In the genomic region with DNA sequence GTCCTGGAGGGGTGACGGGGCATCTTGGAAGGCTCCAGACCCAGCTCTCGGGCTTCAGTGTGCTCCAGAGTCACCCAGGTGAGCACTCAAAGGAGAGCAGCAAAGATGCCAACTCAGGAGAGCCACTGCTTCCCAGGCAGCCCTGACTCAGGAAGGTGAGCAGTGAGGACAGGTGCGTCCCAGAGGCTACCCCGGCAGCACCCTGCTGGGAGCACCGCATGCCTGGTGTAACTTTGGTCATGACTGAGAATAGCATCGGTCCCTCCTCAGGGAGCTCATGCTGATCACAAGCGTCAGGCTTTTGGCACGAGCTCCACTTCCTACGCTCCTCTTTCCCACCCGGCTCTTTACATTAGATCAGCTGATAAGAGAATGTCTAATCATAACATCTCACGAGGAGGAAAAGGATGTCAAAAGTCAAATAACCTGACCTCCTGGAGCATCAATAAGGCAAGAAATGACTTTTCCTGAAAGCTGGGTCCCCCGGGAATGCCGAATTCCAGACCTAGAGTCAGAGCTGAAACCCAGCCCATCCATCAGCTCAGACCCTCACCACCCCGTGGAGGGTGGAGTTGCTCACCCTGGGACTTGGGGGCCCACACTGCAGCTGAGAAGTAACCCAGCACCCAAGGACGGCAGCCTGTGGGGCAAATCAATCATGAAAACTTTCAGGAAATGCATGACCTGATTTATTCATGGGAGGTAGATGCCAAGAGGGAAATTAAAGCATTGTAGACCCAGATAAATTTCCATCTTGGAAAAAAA, we compare ENCODE assay signal across 18 cellular contexts.
DNase-seq lines count a peak whose midpoint lies in the region; ATAC-seq and TF ChIP-seq lines count a peak whose summit lies in the region.
"Had no signal": no experiment of that assay in that cellular context is flagged by ENCODE, and none has a peak within 500 bp of the region (broad histone marks: within the 10 kb centered on the region; RNA-seq: fewer than 3 reads in every experiment).

No MANE protein-coding gene starts in this region.

- intact Hi-C loops in transverse colon (cut with DNase I; ENCODE audit: low total_unique reads), result no loop called here

- no peak overlapping the region for H3K4me2 ChIP-seq in neuronal stem cell (ENCODE audit: insufficient read depth, low read length, poor library complexity, severe bottlenecking)

- H3K9ac ChIP-seq in neuronal stem cell (ENCODE audit: low read depth, low read length, poor library complexity), result no peak overlapping the region

- H3K4me3 ChIP-seq in choroid plexus epithelial cell (ENCODE audit: low read depth, low read length), result no peak overlapping the region
- H3K4me3 ChIP-seq in neuronal stem cell (ENCODE audit: low read length in 2 of 2), result no peak overlapping the region
- no peak overlapping the region for H3K4me3 ChIP-seq in transverse colon
- H3K4me3 ChIP-seq: GM12878 had no signal

- H4K91ac ChIP-seq in neuronal stem cell (ENCODE audit: low read depth, low read length, poor library complexity), result no peak overlapping the region

- TF ChIP-seq CTCF in choroid plexus epithelial cell (conservative IDR thresholded peaks at IDR 0.05; ENCODE audit: low read depth, low read length), result no peak
- no peak for TF ChIP-seq CTCF in transverse colon (IDR thresholded peaks at IDR 0.05)

- no peak overlapping the region for H2BK120ac ChIP-seq in neuronal stem cell (ENCODE audit: low read depth, low read length)

- H3K27ac ChIP-seq in neuronal stem cell (replicated peaks; ENCODE audit: low read length) (no peak overlapping the region), transverse colon (no peak overlapping the region)
- H3K27ac ChIP-seq: RWPE1 had no signal

- peak overlapping the region; percentile 83 for H2AK5ac ChIP-seq in neuronal stem cell (ENCODE audit: low read depth, low read length)

- no peak overlapping the region for H2AFZ ChIP-seq in neuronal stem cell (ENCODE audit: low read length)

- H3K9me3 ChIP-seq in neuronal stem cell (replicated peaks in 1 of 2; ENCODE audit: control insufficient read depth in 2 of 2, insufficient read depth in 1 of 2, low read depth in 1 of 2, low read length in 2 of 2), result peaks cover 2 to 9% of the 10 kb centered on the region in 2 donors
- H3K9me3 ChIP-seq in transverse colon, result no peaks in the 10 kb centered on the region

- H3K36me3 ChIP-seq in neuronal stem cell (replicated peaks in 1 of 2; ENCODE audit: control insufficient read depth in 2 of 2, insufficient read depth in 2 of 2, low read length in 2 of 2) (peaks cover 0 to 1% of the 10 kb centered on the region in 2 donors), transverse colon (no peaks in the 10 kb centered on the region)

- no peak for TF ChIP-seq POLR2A in transverse colon (IDR thresholded peaks at IDR 0.05)

- no peak overlapping the region for H3K14ac ChIP-seq in neuronal stem cell (ENCODE audit: low read length)

- no CpG with 5 or more reads among the region's 15 CpGs for WGBS in neuronal stem cell (ENCODE audit: extremely low coverage in 2 of 2, insufficient read length in 2 of 2, insufficient replicate concordance in 1 of 2), 2 donors
- WGBS in transverse colon (ENCODE audit: low coverage in 1 of 2), 2 donors, result 62 to 70% methylated on average over 3 to 15 of the region's 15 CpGs

- DNase-seq in NCI-H510A treated with DMSO at 0.1 percent for 48 hours (lab: John Stamatoyannopoulos, UW) (peak; percentile 48), NCI-H510A (lab: John Stamatoyannopoulos, UW) (no peak), NCI-H345 treated with DMSO at 0.1 percent for 48 hours (lab: John Stamatoyannopoulos, UW; ENCODE audit: unreplicated experiment) (peak; percentile 64), choroid plexus epithelial cell (ENCODE audit: low read depth) (peak; percentile 29), neuronal stem cell (ENCODE audit: low spot score) (no peak), transverse colon (no peak), KG1 (lab: John Stamatoyannopoulos, UW) (no peak)
- DNase-seq: 8988T, COR-L47, DMS 273 treated with DMSO at 0.1 percent for 48 hours, NCI-H1105 treated with DMSO at 0.1 percent for 48 hours, NCI-H187 treated with DMSO at 0.1 percent for 48 hours, NCI-H226, NCI-H82 had no signal

- no peak for ATAC-seq in HG03159 (IDR thresholded peaks at IDR 0.05; ENCODE audit: unreplicated experiment)
- ATAC-seq: GM12878, HCT116 had no signal

- no peaks in the 10 kb centered on the region for H3K27me3 ChIP-seq in neuronal stem cell (ENCODE audit: control insufficient read depth in 3 of 3, insufficient read depth in 3 of 3, low read depth in 1 of 3, low read length in 3 of 3)
- H3K27me3 ChIP-seq in transverse colon, result no peaks in the 10 kb centered on the region

- H4K8ac ChIP-seq in neuronal stem cell (ENCODE audit: low read depth, low read length), result no peak overlapping the region

- H3K18ac ChIP-seq in neuronal stem cell (ENCODE audit: low read length), result peak overlapping the region; percentile 79

- H2BK5ac ChIP-seq in neuronal stem cell (ENCODE audit: low read length), result no peak overlapping the region

- no peak for TF ChIP-seq EP300 in transverse colon (IDR thresholded peaks at IDR 0.05; ENCODE audit: low read depth)

- no peaks in the 10 kb centered on the region for H3K79me1 ChIP-seq in neuronal stem cell (ENCODE audit: low read depth, low read length)

- no peak overlapping the region for H3K23ac ChIP-seq in neuronal stem cell (ENCODE audit: low read depth, low read length, poor library complexity)

- no peak overlapping the region for H2BK15ac ChIP-seq in neuronal stem cell (ENCODE audit: low read length)

- no peak overlapping the region for H2BK12ac ChIP-seq in neuronal stem cell (ENCODE audit: low read length)

- in situ Hi-C loops in transverse colon (cut with MboI; ENCODE audit: low pct_ligation_motif_present in 1 of 4, low pct_unique_long_range_greater_than_20kb in 1 of 4, low sequenced_read_pairs in 3 of 4), result no loop called here

- H3K4ac ChIP-seq in neuronal stem cell (ENCODE audit: low read length), result no peak overlapping the region

- peaks cover 4 to 7% of the 10 kb centered on the region in 2 donors for H3K4me1 ChIP-seq in neuronal stem cell (ENCODE audit: control insufficient read depth in 2 of 2, insufficient read depth in 1 of 2, low read depth in 1 of 2, low read length in 2 of 2)
- H3K4me1 ChIP-seq in transverse colon, result no peaks in the 10 kb centered on the region

Comparison
In these comparisons a context has a peak if more than half of its experiments do, and no peak if none do; other contexts are left out.
1. DNase-seq: peak in NCI-H510A treated with DMSO at 0.1 percent for 48 hours (single experiment), NCI-H345 treated with DMSO at 0.1 percent for 48 hours (single experiment) and choroid plexus epithelial cell (single experiment); none in NCI-H510A (single experiment), neuronal stem cell (single experiment), transverse colon (single experiment) and KG1 (single experiment).